In the genomic region with DNA sequence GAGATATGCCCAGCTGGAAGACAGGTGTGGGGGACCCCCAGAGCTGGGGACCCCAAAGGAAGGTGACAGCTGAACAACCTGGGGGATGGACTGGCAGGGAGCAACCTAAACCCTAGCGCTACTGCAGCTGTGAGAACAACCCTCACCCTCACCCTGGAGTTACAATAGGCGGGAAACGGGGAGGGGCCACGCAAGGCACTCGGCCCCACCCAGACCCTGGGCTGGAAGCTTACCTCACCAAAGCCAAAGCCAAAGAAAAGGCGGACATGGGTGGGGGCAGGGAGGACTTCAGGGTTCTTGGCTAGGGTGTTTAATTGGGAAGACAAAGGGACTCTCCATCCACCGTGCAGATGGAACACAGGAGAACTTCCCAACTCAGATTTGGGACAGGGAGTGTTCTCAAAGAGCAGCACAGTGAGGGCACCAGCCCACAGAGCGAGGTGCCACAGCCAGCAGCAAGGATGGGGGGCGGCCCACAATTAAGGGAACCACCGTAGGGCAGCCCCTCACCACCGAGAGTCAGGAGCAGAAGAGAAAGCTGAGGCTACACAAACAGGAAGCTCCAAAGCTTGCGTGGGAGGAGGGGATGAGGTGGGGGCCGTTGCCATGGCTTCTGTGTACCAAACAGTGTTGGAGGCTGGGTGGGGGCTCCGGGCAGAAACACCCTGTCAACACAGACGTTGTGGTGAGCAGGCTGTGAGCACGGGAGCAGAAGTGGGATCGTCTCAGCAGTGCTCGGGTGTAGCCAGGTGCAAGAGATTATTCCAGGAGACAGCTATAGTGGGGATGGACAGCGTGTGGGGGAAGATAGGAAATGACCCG, we compare ENCODE assay signal across 8 cellular contexts. TPM values are rescaled to one million over a fixed set of nuclear protein-coding genes. Genes with fewer than 3 reads are reported as not detected.
DNase-seq lines count a peak whose midpoint lies in the region; ATAC-seq lines count a peak whose summit lies in the region.

No MANE protein-coding gene starts in this region.

- H3K4me3 ChIP-seq in duodenal mucosa (ENCODE audit: low read depth in 1 of 2, low read length in 2 of 2) (peak overlapping the region; percentile 96 to 98), mononuclear cell (ENCODE audit: low read length) (peak overlapping the region; percentile 100)

- ATAC-seq in HG03060 (IDR thresholded peaks at IDR 0.05; ENCODE audit: low read depth, unreplicated experiment), result peak; percentile 25

- peak; percentile 51 for DNase-seq in NCI-H345 (lab: John Stamatoyannopoulos, UW)
- DNase-seq in NCI-H345 treated with DMSO at 0.1 percent for 48 hours (lab: John Stamatoyannopoulos, UW; ENCODE audit: unreplicated experiment), result no peak
- peak; percentile 73 for DNase-seq in NCI-H510A treated with DMSO at 0.1 percent for 48 hours (lab: John Stamatoyannopoulos, UW)
- DNase-seq in activated CD4-positive, alpha-beta T cell treated with anti-CD3 and anti-CD28 coated beads, Interleukin-2, amount 50 U/mL, for 4 hours, result peak; percentile 73 to 75
- DNase-seq in stimulated activated CD8-positive, alpha-beta memory T cell treated with anti-CD3 and anti-CD28 coated beads, Interleukin-4, amount 100 ng/mL, for 4 hours (ENCODE audit: low read depth in 2 of 2, low spot score in 1 of 2), result peak; percentile 67 to 72

- H3K27ac ChIP-seq in duodenal mucosa (ENCODE audit: low read depth, low read length), result peak overlapping the region; percentile 98

- H3K9ac ChIP-seq in duodenal mucosa (ENCODE audit: low read depth in 1 of 2, low read length in 2 of 2), result peak overlapping the region; percentile 96 to 99

- H3K4me1 ChIP-seq in duodenal mucosa (ENCODE audit: control insufficient read depth in 1 of 2, insufficient read depth in 2 of 2, low read length in 2 of 2), result peaks cover 63 to 70% of the 10 kb centered on the region in 2 donors
- H3K4me1 ChIP-seq in mononuclear cell (ENCODE audit: insufficient read depth, low read length), result peaks cover 49% of the 10 kb centered on the region

- H3K36me3 ChIP-seq in duodenal mucosa (ENCODE audit: control insufficient read depth in 1 of 2, insufficient read depth in 2 of 2, low read length in 2 of 2), result peaks cover 21 to 27% of the 10 kb centered on the region in 2 donors

- H3K9me3 ChIP-seq in duodenal mucosa (ENCODE audit: control insufficient read depth in 1 of 2, low read length in 2 of 2) (no peaks in the 10 kb centered on the region), mononuclear cell (ENCODE audit: low read depth, low read length) (no peaks in the 10 kb centered on the region)

- H3K27me3 ChIP-seq in duodenal mucosa (ENCODE audit: control insufficient read depth in 1 of 2, insufficient read depth in 2 of 2, low read length in 2 of 2) (no peaks in the 10 kb centered on the region), mononuclear cell (ENCODE audit: insufficient read depth, low read length) (no peaks in the 10 kb centered on the region)

RNA-seq across cellular contexts. Expression of gene TAGLN2, which starts 1.9 kb away (rescaled TPM):
- total RNA-seq in mononuclear cell, result 397 TPM

RNA-seq across cellular contexts. Expression of gene IGSF9, which starts 22.0 kb away (rescaled TPM):
- total RNA-seq in mononuclear cell, result not detected

RNA-seq across cellular contexts. Expression of gene CFAP45, which starts 23.4 kb away (rescaled TPM):
- total RNA-seq in mononuclear cell, result 2.4 TPM

RNA-seq across cellular contexts. Expression of gene SLAMF9, which starts 30.6 kb away (rescaled TPM):
- 0.63 TPM for total RNA-seq in mononuclear cell
